ENCODE assay signal across 1 cellular context in genomic region chr17:76442341-76443338, GRCh38.
TF ChIP-seq lines count a peak whose summit lies in the region.

No MANE protein-coding gene starts in this region.

TF ChIP-seq in K562, 482 proteins besides CTCF, POLR2A, EP300 and RAD21 (continued from another document):
- no peak for TF ChIP-seq ILK (tag; IDR thresholded peaks at IDR 0.05; ENCODE audit: borderline replicate concordance, low read depth)
- TF ChIP-seq ZNF175 (CRISPR knock-in tag; IDR thresholded peaks at IDR 0.05; ENCODE audit: low read depth), result no peak
- TF ChIP-seq PTTG1 (tag; IDR thresholded peaks at IDR 0.05; ENCODE audit: low read depth), result no peak
- TF ChIP-seq ZNF780A (CRISPR knock-in tag; IDR thresholded peaks at IDR 0.05), result no peak
- no peak for TF ChIP-seq TAF7 (tag; IDR thresholded peaks at IDR 0.05)
- TF ChIP-seq ZNF561 (CRISPR knock-in tag; conservative IDR thresholded peaks at IDR 0.05), result no peak
- TF ChIP-seq, protein P1, sequence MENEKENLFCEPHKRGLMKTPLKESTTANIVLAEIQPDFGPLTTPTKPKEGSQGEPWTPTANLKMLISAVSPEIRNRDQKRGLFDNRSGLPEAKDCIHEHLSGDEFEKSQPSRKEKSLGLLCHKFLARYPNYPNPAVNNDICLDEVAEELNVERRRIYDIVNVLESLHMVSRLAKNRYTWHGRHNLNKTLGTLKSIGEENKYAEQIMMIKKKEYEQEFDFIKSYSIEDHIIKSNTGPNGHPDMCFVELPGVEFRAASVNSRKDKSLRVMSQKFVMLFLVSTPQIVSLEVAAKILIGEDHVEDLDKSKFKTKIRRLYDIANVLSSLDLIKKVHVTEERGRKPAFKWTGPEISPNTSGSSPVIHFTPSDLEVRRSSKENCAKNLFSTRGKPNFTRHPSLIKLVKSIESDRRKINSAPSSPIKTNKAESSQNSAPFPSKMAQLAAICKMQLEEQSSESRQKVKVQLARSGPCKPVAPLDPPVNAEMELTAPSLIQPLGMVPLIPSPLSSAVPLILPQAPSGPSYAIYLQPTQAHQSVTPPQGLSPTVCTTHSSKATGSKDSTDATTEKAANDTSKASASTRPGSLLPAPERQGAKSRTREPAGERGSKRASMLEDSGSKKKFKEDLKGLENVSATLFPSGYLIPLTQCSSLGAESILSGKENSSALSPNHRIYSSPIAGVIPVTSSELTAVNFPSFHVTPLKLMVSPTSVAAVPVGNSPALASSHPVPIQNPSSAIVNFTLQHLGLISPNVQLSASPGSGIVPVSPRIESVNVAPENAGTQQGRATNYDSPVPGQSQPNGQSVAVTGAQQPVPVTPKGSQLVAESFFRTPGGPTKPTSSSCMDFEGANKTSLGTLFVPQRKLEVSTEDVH (IDR thresholded peaks at IDR 0.05; ENCODE audit: low read depth, partially characterized antibody), result no peak
- peak; percentile 91 for TF ChIP-seq C11orf30 (IDR thresholded peaks at IDR 0.05; ENCODE audit: low read depth)
- TF ChIP-seq HSF4 (CRISPR knock-in tag; IDR thresholded peaks at IDR 0.05; ENCODE audit: borderline replicate concordance), result no peak
- 0 out of 2 replicates have a peak, but pooled peaks have one; percentile 35 for TF ChIP-seq SMAD4 (CRISPR knock-in tag; conservative IDR thresholded peaks at IDR 0.05)
- TF ChIP-seq ZNF766 (CRISPR knock-in tag; conservative IDR thresholded peaks at IDR 0.05), result no peak
- TF ChIP-seq ZNF184 (CRISPR knock-in tag; IDR thresholded peaks at IDR 0.05), result no peak
